15 cellular contexts compared by ENCODE assay signal in genomic region chr10:14742382-14742781, GRCh38. TPM values are rescaled to one million over a fixed set of nuclear protein-coding genes. Genes with fewer than 3 reads are reported as not detected.
DNase-seq lines count a peak whose midpoint lies in the region; ATAC-seq and TF ChIP-seq lines count a peak whose summit lies in the region.
"Had no signal": no experiment of that assay in that cellular context is flagged by ENCODE, and none has a peak within 500 bp of the region (broad histone marks: within the 10 kb centered on the region; RNA-seq: fewer than 3 reads in every experiment).

No MANE protein-coding gene starts in this region.

- peak overlapping the region; percentile 43 for H3K27ac ChIP-seq in left ventricle myocardium inferior (replicated peaks)
- no peak overlapping the region for H3K27ac ChIP-seq in osteoblast (ENCODE audit: low read depth, low read length)
- peak overlapping the region in 1 of 2 donors; percentile 87 for H3K27ac ChIP-seq in tibial artery
- H3K27ac ChIP-seq: cardiac muscle cell, neutrophil, vagina had no signal

- H3K4me3 ChIP-seq in left ventricle myocardium inferior: no peak overlapping the region
- H3K4me3 ChIP-seq in osteoblast (ENCODE audit: insufficient read depth, low read length): no peak overlapping the region
- H3K4me3 ChIP-seq in tibial artery: no peak overlapping the region
- H3K4me3 ChIP-seq: cardiac muscle cell, vagina had no signal

- H3K36me3 Mint-ChIP-seq in activated B cell treated with CpG ODN at 0.5 μM for 24 hours (ENCODE audit: low read depth): no peaks in the 10 kb centered on the region

- peak overlapping the region; percentile 89 for H3K27ac Mint-ChIP-seq in activated B cell treated with CpG ODN at 0.5 μM for 24 hours
- H3K27ac Mint-ChIP-seq: HFFc6 had no signal

- H3K4me2 ChIP-seq in osteoblast (ENCODE audit: insufficient read depth, low read length): no peak overlapping the region

- H3K4me1 ChIP-seq in left ventricle myocardium inferior (peaks cover 33% of the 10 kb centered on the region), osteoblast (ENCODE audit: insufficient read depth, low read length) (no peaks in the 10 kb centered on the region), tibial artery (peaks cover 0 to 49% (median 27%) of the 10 kb centered on the region in 4 donors)

- peak overlapping the region; percentile 64 for H3K4me3 Mint-ChIP-seq in activated B cell treated with CpG ODN at 0.5 μM for 24 hours
- H3K4me3 Mint-ChIP-seq: HFFc6 had no signal

- POLR2A ChIA-PET in activated B cell treated with CpG ODN at 0.5 μM for 24 hours (lab: Charles Lee): interaction anchor here (0.9 to 7.0 kb wide), 11 partner anchors 11 to 159 kb away, joined by 3 to 105 read pairs (median 7); partner anchors contain the start of genes CDNF, HSPA14 and MSANTD7

- H3K79me2 ChIP-seq in osteoblast (ENCODE audit: insufficient read depth, low read length): no peaks in the 10 kb centered on the region

- H3K4me1 Mint-ChIP-seq in activated B cell treated with CpG ODN at 0.5 μM for 24 hours: peaks cover 97% of the 10 kb centered on the region

- no peaks in the 10 kb centered on the region for H4K20me1 ChIP-seq in osteoblast (ENCODE audit: insufficient read depth, low read length)

- no peaks in the 10 kb centered on the region for H3K36me3 ChIP-seq in left ventricle myocardium inferior
- no peaks in the 10 kb centered on the region for H3K36me3 ChIP-seq in osteoblast (ENCODE audit: insufficient read depth, low read length)
- H3K36me3 ChIP-seq in tibial artery: no peaks in the 10 kb centered on the region
- H3K36me3 ChIP-seq: cardiac muscle cell, neutrophil, vagina had no signal

- peak; percentile 18 for ATAC-seq in HG02870 (IDR thresholded peaks at IDR 0.05; ENCODE audit: unreplicated experiment)
- ATAC-seq in activated B cell treated with CpG ODN at 0.5 μM for 24 hours (ENCODE audit: low read depth): peak; percentile 11
- no peak for ATAC-seq in GM19035 (IDR thresholded peaks at IDR 0.05; ENCODE audit: unreplicated experiment)
- ATAC-seq: left lobe of liver had no signal

- peaks cover 11% of the 10 kb centered on the region for H3K9me3 ChIP-seq in left ventricle myocardium inferior (replicated peaks)
- H3K9me3 ChIP-seq in osteoblast (ENCODE audit: low read depth, low read length): no peaks in the 10 kb centered on the region
- no peaks in the 10 kb centered on the region for H3K9me3 ChIP-seq in tibial artery
- H3K9me3 ChIP-seq: neutrophil, vagina had no signal

- TF ChIP-seq CTCF in left ventricle myocardium inferior (IDR thresholded peaks at IDR 0.05; ENCODE audit: borderline replicate concordance) (no peak), activated B cell treated with CpG ODN at 0.5 μM for 24 hours (IDR thresholded peaks at IDR 0.05) (no peak), osteoblast (IDR thresholded peaks at IDR 0.05; ENCODE audit: extremely low read depth, low read depth, low read length) (no peak), tibial artery (IDR thresholded peaks at IDR 0.05) (no peak)

- no peaks in the 10 kb centered on the region for H3K27me3 Mint-ChIP-seq in activated B cell treated with CpG ODN at 0.5 μM for 24 hours

- H2AFZ ChIP-seq in osteoblast (ENCODE audit: low read length): no peak overlapping the region

- intact Hi-C loops in left ventricle myocardium inferior (cut with micrococcal nuclease): no loop called here
- intact Hi-C loops in cardiac septum (cut with DNase I): no loop called here
- intact Hi-C loops in activated B cell treated with CpG ODN at 0.5 μM for 24 hours (cut with micrococcal nuclease): loop anchor here (1.0 to 5.0 kb wide), 4 partner anchors 84 to 398 kb away; partner anchors contain the start of gene DCLRE1C
- intact Hi-C loops in tibial artery (cut with DNase I; ENCODE audit: low total_unique reads): no loop called here

- H3K9me3 Mint-ChIP-seq in activated B cell treated with CpG ODN at 0.5 μM for 24 hours: no peaks in the 10 kb centered on the region

- CTCF ChIA-PET in activated B cell treated with CpG ODN at 0.5 μM for 24 hours (lab: Charles Lee): interaction anchor here (1.3 to 1.7 kb wide), 2 partner anchors 9 to 19 kb away, joined by 3 to 6 read pairs; no protein-coding TSS in a partner anchor

- no peaks in the 10 kb centered on the region for H3K27me3 ChIP-seq in left ventricle myocardium inferior (ENCODE audit: low read depth)
- peaks cover 2% of the 10 kb centered on the region for H3K27me3 ChIP-seq in osteoblast (ENCODE audit: insufficient read depth, low read length)
- H3K27me3 ChIP-seq in tibial artery: no peaks in the 10 kb centered on the region
- H3K27me3 ChIP-seq: cardiac muscle cell, neutrophil, vagina had no signal

- DNase-seq in left ventricle myocardium inferior (no peak), cardiac septum (ENCODE audit: low spot score) (no peak), activated B cell treated with CpG ODN at 0.5 μM for 24 hours (no peak), osteoblast (ENCODE audit: insufficient read length, low spot score, missing footprints) (no peak), tibial artery (no peak), DMS 273 (lab: John Stamatoyannopoulos, UW; ENCODE audit: unreplicated experiment) (no peak)
- DNase-seq: activated T-cell treated with anti-CD3 and anti-CD28 coated beads, Interleukin-2, amount 50 U/mL, for 1 hour; HFFc6; NCI-H345 had no signal

RNA-seq across cellular contexts. Expression of gene FAM107B, which starts 32.3 kb away (rescaled TPM):
- total RNA-seq in left ventricle myocardium inferior (4.7 TPM), cardiac septum (8.6 TPM), activated B cell treated with CpG ODN at 0.5 μM for 24 hours (263 and 286 TPM in 2 replicates), osteoblast (24.2 and 30.0 TPM in 2 replicates)
